8 cellular contexts compared by ENCODE assay signal in the genomic region with DNA sequence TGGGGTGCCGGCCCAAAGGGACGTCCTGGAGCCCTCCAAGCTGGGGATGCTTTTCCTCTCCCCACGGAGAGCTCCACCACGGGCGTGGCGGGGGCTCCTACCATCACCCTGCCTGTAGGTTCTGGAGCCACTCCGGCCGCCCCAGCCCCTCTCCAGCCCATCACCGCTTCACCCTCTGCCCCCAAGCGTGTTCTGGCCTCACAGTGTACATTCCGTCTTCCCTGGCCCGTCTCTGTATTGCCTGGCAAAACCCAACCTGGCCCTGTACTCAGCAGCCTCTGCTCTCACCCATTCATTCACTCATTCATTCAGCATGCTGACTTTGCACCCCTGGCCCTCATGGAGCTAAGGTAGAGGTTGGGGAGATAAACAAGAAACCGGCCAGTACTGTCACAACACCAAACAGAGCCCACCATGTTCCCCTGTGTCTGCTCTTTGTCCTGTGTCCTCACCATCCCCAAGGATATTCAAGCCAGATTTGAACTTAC. TPM values are rescaled to one million over a fixed set of nuclear protein-coding genes. Genes with fewer than 3 reads are reported as not detected.
A peak's percentile ranks its signal among the peaks of the same experiment; 100 is the strongest.
DNase-seq lines count a peak whose midpoint lies in the region; ATAC-seq and TF ChIP-seq lines count a peak whose summit lies in the region.

No MANE protein-coding gene starts in this region.

- H3K27ac ChIP-seq in WERI-Rb-1, result peak overlapping the region; percentile 95
- no peak overlapping the region for H3K27ac ChIP-seq in smooth muscle cell (ENCODE audit: low read depth)

- no peak overlapping the region for H2AFZ ChIP-seq in smooth muscle cell (ENCODE audit: low read depth)

- peak overlapping the region; percentile 98 for H3K4me2 ChIP-seq in smooth muscle cell

- WGBS in smooth muscle cell (ENCODE audit: low lambda C conversion rate), result 85% methylated on average over 3 of the region's 13 CpGs

- H3F3A ChIP-seq in smooth muscle cell (ENCODE audit: low read depth), result peaks cover 24% of the 10 kb centered on the region

- H3K4me3 ChIP-seq in H7 (ENCODE audit: insufficient read depth, low read depth, low read length) (peak overlapping the region; percentile 74), WERI-Rb-1 (ENCODE audit: low read depth, low read length) (peak overlapping the region; percentile 77), smooth muscle cell (peak overlapping the region; percentile 85)

- DNase-seq in H7, result peak; percentile 44
- DNase-seq in WERI-Rb-1, result no peak
- no peak for DNase-seq in glutamatergic neuron
- DNase-seq in smooth muscle cell (lab: John Stamatoyannopoulos, UW; ENCODE audit: unreplicated experiment), result no peak
- no peak for DNase-seq in ureter (ENCODE audit: low spot score)

- ATAC-seq in GM21390 (IDR thresholded peaks at IDR 0.05; ENCODE audit: unreplicated experiment), result no peak
- ATAC-seq in GM19397 (IDR thresholded peaks at IDR 0.05; ENCODE audit: unreplicated experiment), result no peak
- no peak for ATAC-seq in HG02970 (IDR thresholded peaks at IDR 0.05; ENCODE audit: low FRiP score, unreplicated experiment)

- H3K4me1 Mint-ChIP-seq in glutamatergic neuron (ENCODE audit: low read depth, unreplicated experiment), result peaks cover 33% of the 10 kb centered on the region

- H3K9me3 ChIP-seq in WERI-Rb-1 (ENCODE audit: severe bottlenecking), result no peaks in the 10 kb centered on the region
- H3K9me3 ChIP-seq in smooth muscle cell (replicated peaks; ENCODE audit: low read depth), result no peaks in the 10 kb centered on the region

- H3K4me3 Mint-ChIP-seq in glutamatergic neuron (ENCODE audit: unreplicated experiment), result peak overlapping the region; percentile 76

- H3K4me1 ChIP-seq in smooth muscle cell (ENCODE audit: low read depth), result no peaks in the 10 kb centered on the region

- H3K9ac ChIP-seq in smooth muscle cell (ENCODE audit: low read depth), result peak overlapping the region; percentile 82

- H4K20me1 ChIP-seq in smooth muscle cell (ENCODE audit: low read depth), result peaks cover 33% of the 10 kb centered on the region

- H3K27me3 Mint-ChIP-seq in glutamatergic neuron (ENCODE audit: unreplicated experiment), result peaks cover 18% of the 10 kb centered on the region

- H3K27me3 ChIP-seq in H7 (ENCODE audit: control insufficient read depth, insufficient read depth, low read length) (no peaks in the 10 kb centered on the region), WERI-Rb-1 (ENCODE audit: insufficient read depth, low read depth, severe bottlenecking) (no peaks in the 10 kb centered on the region), smooth muscle cell (ENCODE audit: low read depth) (no peaks in the 10 kb centered on the region)

- H3K27ac Mint-ChIP-seq in glutamatergic neuron (ENCODE audit: unreplicated experiment), result peak overlapping the region; percentile 31

- H3K9me3 Mint-ChIP-seq in glutamatergic neuron (ENCODE audit: unreplicated experiment), result peaks cover 9% of the 10 kb centered on the region

- no peaks in the 10 kb centered on the region for H3K36me3 Mint-ChIP-seq in glutamatergic neuron (ENCODE audit: unreplicated experiment)

- TF ChIP-seq CTCF in WERI-Rb-1 (IDR thresholded peaks at IDR 0.05; ENCODE audit: low read depth, low read length) (no peak), glutamatergic neuron (IDR thresholded peaks at IDR 0.05; ENCODE audit: partially characterized antibody, unreplicated experiment) (peak; percentile 43), smooth muscle cell (IDR thresholded peaks at IDR 0.05; ENCODE audit: borderline replicate concordance, insufficient read depth, poor library complexity, severe bottlenecking) (no peak)

- H3K36me3 ChIP-seq in H7 (replicated peaks; ENCODE audit: control insufficient read depth, insufficient read depth, low read length) (peaks cover 5% of the 10 kb centered on the region), WERI-Rb-1 (peaks cover 18% of the 10 kb centered on the region; the same call in 1 of the 2 replicates), smooth muscle cell (ENCODE audit: low read depth) (no peaks in the 10 kb centered on the region)

- H3K79me2 ChIP-seq in smooth muscle cell (ENCODE audit: low read depth), result peaks cover 10% of the 10 kb centered on the region

RNA-seq across cellular contexts. Expression of a gene that starts 20.3 kb away (rescaled TPM):
- total RNA-seq in H7 (2014; rRNA removed; shearing (Covaris generic)), result 124 and 131 TPM in 2 replicates
- total RNA-seq in glutamatergic neuron (ENCODE audit: unreplicated experiment) (409 TPM), smooth muscle cell (19.9 and 27.5 TPM in 2 replicates), ureter (58.4 TPM)
- polyA plus RNA-seq in smooth muscle cell, result 24.9 and 31.8 TPM in 2 replicates

RNA-seq across cellular contexts. Expression of a gene that starts 37.2 kb away (rescaled TPM):
- total RNA-seq in H7 (2014; rRNA removed; shearing (Covaris generic)), result 0.07 and 0.18 TPM in 2 replicates
- total RNA-seq in glutamatergic neuron (ENCODE audit: unreplicated experiment) (not detected), smooth muscle cell (not detected in 2 replicates), ureter (not detected)
- 0.59 TPM in 1 of 2 replicates, not detected in the other for polyA plus RNA-seq in smooth muscle cell

RNA-seq across cellular contexts. Expression of a gene that starts 47.0 kb away (rescaled TPM):
- total RNA-seq in H7 (2014; rRNA removed; shearing (Covaris generic)), result 50.9 and 68.9 TPM in 2 replicates
- 60.6 TPM for total RNA-seq in glutamatergic neuron (ENCODE audit: unreplicated experiment)
- total RNA-seq in smooth muscle cell, result 48.7 and 53.3 TPM in 2 replicates
- 28.2 and 35.2 TPM in 2 replicates for polyA plus RNA-seq in smooth muscle cell
- total RNA-seq in ureter, result 79.4 TPM
